In the genomic region with DNA sequence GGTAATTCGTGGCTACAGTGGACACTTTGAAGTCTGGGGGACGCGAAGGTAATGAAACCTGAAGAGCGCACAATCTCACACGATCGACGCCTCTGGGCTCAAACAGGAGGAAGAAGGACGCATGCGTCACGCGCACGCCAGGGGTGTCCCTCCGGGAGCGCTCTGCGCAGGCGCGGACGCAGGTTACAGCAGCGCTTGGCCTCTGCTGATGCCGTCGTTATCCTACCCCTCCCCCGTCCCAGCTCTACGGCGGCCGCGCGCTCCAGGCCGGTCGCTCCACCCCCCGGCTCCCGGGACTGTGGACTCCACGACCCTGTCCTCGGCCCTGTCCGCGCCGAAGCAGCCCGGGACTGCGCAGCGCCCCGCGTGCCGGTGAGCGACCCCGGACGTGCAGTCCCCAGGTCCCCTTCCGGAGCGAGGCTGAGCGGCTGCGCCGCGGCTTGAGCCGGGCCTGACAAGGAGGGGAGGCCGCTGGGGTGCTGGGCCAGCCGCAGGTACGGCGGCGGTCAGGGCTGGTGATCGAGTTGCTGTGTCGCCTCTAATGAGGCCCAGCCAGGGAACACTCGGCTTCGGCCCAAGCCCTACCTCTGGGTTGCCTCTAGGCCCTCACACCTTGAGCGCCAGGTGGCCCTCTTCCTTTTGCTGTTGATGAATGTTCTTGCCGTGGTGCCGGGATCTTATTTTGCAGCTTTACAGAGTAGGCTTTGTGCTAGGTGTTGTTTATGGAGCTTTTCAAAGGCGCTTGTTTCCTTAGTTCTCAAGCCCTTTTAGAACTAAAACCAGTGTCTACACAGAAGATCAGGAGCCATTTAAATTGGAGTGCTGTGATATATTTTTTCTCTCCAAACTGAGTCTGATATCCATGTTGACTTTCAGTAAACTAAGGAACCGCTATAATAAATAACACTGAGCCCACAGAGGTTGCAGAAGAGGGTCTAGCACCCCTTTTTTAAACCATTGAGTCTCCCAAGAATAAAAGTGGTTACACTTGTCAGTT, we compare ENCODE assay signal across 8 cellular contexts.
DNase-seq lines count a peak whose midpoint lies in the region; ATAC-seq lines count a peak whose summit lies in the region.

Gene TMEM106B, plus strand, starts transcription at position 241 of the 997 bp plus-strand sequence. CDS start 3,517 bp downstream, outside the sequence.

- H3K9ac ChIP-seq in BLaER1 = peak within 1 kb of the TSS; percentile 91

- ATAC-seq in HG03460 (IDR thresholded peaks at IDR 0.05; ENCODE audit: unreplicated experiment) = peak; percentile 94

- H3K36me3 ChIP-seq in BLaER1 = peaks cover 25% of the 10 kb centered on the region

- H3K27ac ChIP-seq in BLaER1 = peak within 1 kb of the TSS; percentile 94

- no peaks in the 10 kb centered on the region for H3K9me3 ChIP-seq in BLaER1

- H3K4me1 ChIP-seq in BLaER1 = peaks cover 18% of the 10 kb centered on the region

- peaks cover 12% of the 10 kb centered on the region for H4K20me1 ChIP-seq in BLaER1

- no peaks in the 10 kb centered on the region for H3K27me3 ChIP-seq in BLaER1

- H3K4me3 ChIP-seq in BLaER1 = peak within 1 kb of the TSS; percentile 79

- DNase-seq in GM19240 (ENCODE audit: insufficient read length, low spot score) (peak; percentile 66), NCI-H524 treated with DMSO at 0.1 percent for 48 hours (lab: John Stamatoyannopoulos, UW) (peak; percentile 29), dedifferentiated amniotic fluid mesenchymal stem cell (ENCODE audit: extremely low spot score) (peak; percentile 91), left kidney (ENCODE audit: low read depth, low spot score) (peak; percentile 99)
- peak; percentile 97 for DNase-seq in activated CD4-positive, alpha-beta T cell treated with anti-CD3 and anti-CD28 coated beads, Interleukin-2, amount 50 U/mL, for 1 hour
- DNase-seq in stimulated activated CD4-positive, alpha-beta T cell treated with anti-CD3 and anti-CD28 coated beads, Interleukin-2, amount 100 ng/mL, for 24 hours = peak; percentile 96 to 97

- H3K4me2 ChIP-seq in BLaER1 = peak within 1 kb of the TSS; percentile 90

Comparison
In these comparisons a context has a peak if more than half of its experiments do, and no peak if none do; other contexts are left out.
1. Peak in every context shown above with its lines: DNase-seq, ATAC-seq, H3K4me3 ChIP-seq and H3K27ac ChIP-seq.
2. DNase-seq: peak in every context shown above with its lines; median percentile 99 in left kidney; 97 in activated CD4-positive, alpha-beta T cell treated with anti-CD3 and anti-CD28 coated beads, Interleukin-2, amount 50 U/mL, for 1 hour; 96 in stimulated activated CD4-positive, alpha-beta T cell treated with anti-CD3 and anti-CD28 coated beads, Interleukin-2, amount 100 ng/mL, for 24 hours; 91 in dedifferentiated amniotic fluid mesenchymal stem cell; 66 in GM19240; 29 in NCI-H524 treated with DMSO at 0.1 percent for 48 hours.